1 cellular context compared by ENCODE assay signal in genomic region chr9:35834260-35835215, GRCh38.
TF ChIP-seq lines count a peak whose summit lies in the region.

No MANE protein-coding gene starts in this region.

TF ChIP-seq in HepG2, 621 proteins besides CTCF, POLR2A, EP300 and RAD21 (continues in another document):
- TF ChIP-seq HNRNPL (IDR thresholded peaks at IDR 0.05; ENCODE audit: low read depth, low read length) (no peak), MBD4 (IDR thresholded peaks at IDR 0.05; ENCODE audit: borderline replicate concordance, low read length) (no peak), FOXO1 (CRISPR knock-in tag; IDR thresholded peaks at IDR 0.05) (no peak), ZBED4 (CRISPR knock-in tag; IDR thresholded peaks at IDR 0.05; ENCODE audit: borderline replicate concordance) (no peak), SP2 (CRISPR knock-in tag; IDR thresholded peaks at IDR 0.05) (no peak), RFXANK (CRISPR knock-in tag; IDR thresholded peaks at IDR 0.05) (no peak), MEIS2 (CRISPR knock-in tag; IDR thresholded peaks at IDR 0.05) (0 out of 2 replicates have a peak, but pooled peaks have one; percentile 47), ZBTB44 (CRISPR knock-in tag; IDR thresholded peaks at IDR 0.05) (no peak), HMG20B (CRISPR knock-in tag; conservative IDR thresholded peaks at IDR 0.05) (no peak), PAX8 (CRISPR knock-in tag; IDR thresholded peaks at IDR 0.05; ENCODE audit: borderline replicate concordance) (no peak), MIER2 (CRISPR knock-in tag; IDR thresholded peaks at IDR 0.05) (no peak), TFAP4 (IDR thresholded peaks at IDR 0.05; ENCODE audit: borderline replicate concordance, low read depth) (no peak), ATAD3A (CRISPR knock-in tag; IDR thresholded peaks at IDR 0.05) (no peak), ZNF564 (CRISPR knock-in tag; IDR thresholded peaks at IDR 0.05) (no peak), ELF4 (CRISPR knock-in tag; IDR thresholded peaks at IDR 0.05; ENCODE audit: borderline replicate concordance) (no peak), RFXAP (CRISPR knock-in tag; IDR thresholded peaks at IDR 0.05; ENCODE audit: borderline replicate concordance) (no peak), ZBTB20 (CRISPR knock-in tag; IDR thresholded peaks at IDR 0.05; ENCODE audit: borderline replicate concordance, low read depth) (no peak), ZNF841 (CRISPR knock-in tag; IDR thresholded peaks at IDR 0.05; ENCODE audit: borderline replicate concordance) (no peak), PTBP1 (IDR thresholded peaks at IDR 0.05; ENCODE audit: low read depth, low read length, poor library complexity, severe bottlenecking) (no peak), RCOR2 (CRISPR knock-in tag; IDR thresholded peaks at IDR 0.05) (no peak), RFX3 (CRISPR knock-in tag; IDR thresholded peaks at IDR 0.05) (no peak), ZNF253 (CRISPR knock-in tag; IDR thresholded peaks at IDR 0.05; ENCODE audit: borderline replicate concordance) (no peak), ARID3A (IDR thresholded peaks at IDR 0.05; ENCODE audit: low read depth, low read length) (no peak), U2AF2 (IDR thresholded peaks at IDR 0.05; ENCODE audit: low read depth, low read length) (no peak), ZNF607 (CRISPR knock-in tag; IDR thresholded peaks at IDR 0.05; ENCODE audit: borderline replicate concordance) (no peak), KMT2A (CRISPR knock-in tag; IDR thresholded peaks at IDR 0.05) (no peak), SKI (IDR thresholded peaks at IDR 0.05; ENCODE audit: partially characterized antibody) (no peak), ZFP36 (IDR thresholded peaks at IDR 0.05; ENCODE audit: borderline replicate concordance, low read depth, low read length, partially characterized antibody) (no peak), SIX4 (CRISPR knock-in tag; IDR thresholded peaks at IDR 0.05) (no peak), KLF11 (CRISPR knock-in tag; IDR thresholded peaks at IDR 0.05) (no peak), MXD1 (CRISPR knock-in tag; IDR thresholded peaks at IDR 0.05) (no peak), NR2F6 (IDR thresholded peaks at IDR 0.05) (peak; percentile 97), NR2F6 (CRISPR knock-in tag; IDR thresholded peaks at IDR 0.05) (peak; percentile 97), IKZF5 (CRISPR knock-in tag; IDR thresholded peaks at IDR 0.05) (no peak), XBP1 (CRISPR knock-in tag; IDR thresholded peaks at IDR 0.05) (no peak), KDM4B (CRISPR knock-in tag; IDR thresholded peaks at IDR 0.05) (no peak), ZNF513 (CRISPR knock-in tag; conservative IDR thresholded peaks at IDR 0.05) (no peak), KAT7 (CRISPR knock-in tag; IDR thresholded peaks at IDR 0.05; ENCODE audit: borderline replicate concordance) (no peak), SRY (CRISPR knock-in tag; IDR thresholded peaks at IDR 0.05) (no peak), KDM1A (CRISPR knock-in tag; IDR thresholded peaks at IDR 0.05) (no peak), ZNF24 (IDR thresholded peaks at IDR 0.05) (no peak), DBP (CRISPR knock-in tag; IDR thresholded peaks at IDR 0.05; ENCODE audit: not compliant biosample characterization) (no peak), FIP1L1 (IDR thresholded peaks at IDR 0.05; ENCODE audit: borderline replicate concordance, insufficient read depth, low read depth, low read length) (no peak), FOXM1 (CRISPR knock-in tag; IDR thresholded peaks at IDR 0.05) (no peak), ZNF350 (CRISPR knock-in tag; IDR thresholded peaks at IDR 0.05; ENCODE audit: borderline replicate concordance, low read depth) (0 out of 2 replicates have a peak, but pooled peaks have one; percentile 52), CBFB (CRISPR knock-in tag; IDR thresholded peaks at IDR 0.05) (no peak), SP4 (CRISPR knock-in tag; IDR thresholded peaks at IDR 0.05) (no peak), PITX1 (CRISPR knock-in tag; IDR thresholded peaks at IDR 0.05) (peak; percentile 45; the same call in 1 of the 2 replicates), POLR2G (IDR thresholded peaks at IDR 0.05; ENCODE audit: low read depth, low read length) (no peak), ZBTB7B (CRISPR knock-in tag; IDR thresholded peaks at IDR 0.05) (no peak), ZNF615 (CRISPR knock-in tag; IDR thresholded peaks at IDR 0.05; ENCODE audit: borderline replicate concordance) (no peak), ZHX2 (IDR thresholded peaks at IDR 0.05; ENCODE audit: low read depth) (no peak), ZHX2 (CRISPR knock-in tag; IDR thresholded peaks at IDR 0.05; ENCODE audit: borderline replicate concordance) (no peak), TEAD2 (CRISPR knock-in tag; IDR thresholded peaks at IDR 0.05) (no peak), ZNF557 (CRISPR knock-in tag; IDR thresholded peaks at IDR 0.05) (no peak), ZSCAN20 (CRISPR knock-in tag; IDR thresholded peaks at IDR 0.05; ENCODE audit: borderline replicate concordance) (no peak), HIVEP1 (CRISPR knock-in tag; IDR thresholded peaks at IDR 0.05) (no peak), SMAD3 (CRISPR knock-in tag; IDR thresholded peaks at IDR 0.05) (no peak)
